In genomic region chr7:127375626-127376025, GRCh38 we compare ENCODE assay signal across 1 cellular context.
TF ChIP-seq lines count a peak whose summit lies in the region.

No MANE protein-coding gene starts in this region.

TF ChIP-seq in GM12878, 131 proteins besides CTCF, POLR2A, EP300 and RAD21:
- TF ChIP-seq E4F1 (IDR thresholded peaks at IDR 0.05; ENCODE audit: borderline replicate concordance, partially characterized antibody): no peak
- no peak for TF ChIP-seq RUNX3 (IDR thresholded peaks at IDR 0.05; ENCODE audit: low read length)
- TF ChIP-seq GABPA (IDR thresholded peaks at IDR 0.05; ENCODE audit: low read depth): no peak
- TF ChIP-seq FOXM1 (IDR thresholded peaks at IDR 0.05; ENCODE audit: low read depth, low read length): no peak
- TF ChIP-seq CUX1 (IDR thresholded peaks at IDR 0.05; ENCODE audit: insufficient replicate concordance, low read depth, low read length): no peak
- no peak for TF ChIP-seq ZNF274 (IDR thresholded peaks at IDR 0.05; ENCODE audit: insufficient read depth, insufficient read length)
- no peak for TF ChIP-seq ATF7 (IDR thresholded peaks at IDR 0.05; ENCODE audit: low read depth)
- no peak for TF ChIP-seq RELA (IDR thresholded peaks at IDR 0.05; ENCODE audit: borderline replicate concordance, partially characterized antibody)
- TF ChIP-seq NBN (IDR thresholded peaks at IDR 0.05): no peak
- TF ChIP-seq CHD4 (IDR thresholded peaks at IDR 0.05): no peak
- TF ChIP-seq KLF5 (IDR thresholded peaks at IDR 0.05; ENCODE audit: partially characterized antibody): no peak
- TF ChIP-seq SMC3 (IDR thresholded peaks at IDR 0.05; ENCODE audit: borderline replicate concordance, low read length): no peak
- no peak for TF ChIP-seq RFX5 (IDR thresholded peaks at IDR 0.05; ENCODE audit: low read depth, low read length)
- TF ChIP-seq CHD1 (IDR thresholded peaks at IDR 0.05; ENCODE audit: low read depth, low read length): no peak
- TF ChIP-seq STAT1 (conservative IDR thresholded peaks at IDR 0.05): no peak
- TF ChIP-seq E2F8 (IDR thresholded peaks at IDR 0.05; ENCODE audit: low read depth, partially characterized antibody): no peak
- no peak for TF ChIP-seq SUPT20H (IDR thresholded peaks at IDR 0.05; ENCODE audit: borderline replicate concordance, control insufficient read depth, low read depth, low read length)
- TF ChIP-seq CREB1 (IDR thresholded peaks at IDR 0.05; ENCODE audit: low read depth): no peak
- TF ChIP-seq POU2F2 (IDR thresholded peaks at IDR 0.05; ENCODE audit: borderline replicate concordance, low read depth, low read length): no peak
